In the genomic region with DNA sequence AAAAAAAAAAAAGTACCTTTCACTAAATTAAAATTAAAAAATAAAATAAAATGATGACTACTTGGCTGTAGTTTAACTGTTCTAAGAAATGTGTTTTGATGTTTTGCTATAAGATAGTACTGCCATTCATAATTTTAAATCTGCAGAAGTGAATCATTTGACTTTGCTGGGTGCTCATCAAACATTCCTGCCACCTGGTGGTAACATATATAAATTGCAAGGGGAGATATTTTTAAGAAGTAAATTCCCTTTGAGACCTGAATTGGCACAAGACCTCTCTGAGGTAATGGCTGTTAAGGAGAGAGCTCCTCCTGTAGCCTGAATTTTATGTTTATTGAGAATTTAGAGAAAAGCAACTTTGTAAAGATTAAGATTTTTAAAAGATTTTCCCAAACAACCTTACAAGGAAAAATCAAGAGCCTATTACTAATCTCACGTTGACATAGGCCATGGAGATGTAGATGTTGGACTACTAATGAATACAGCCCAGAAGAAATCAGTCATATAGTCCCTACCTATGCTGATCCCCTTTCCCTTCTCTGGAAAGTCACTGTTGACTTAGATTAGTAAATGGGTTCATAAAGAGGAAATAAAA, we compare ENCODE assay signal across 8 cellular contexts. TPM values are rescaled to one million over a fixed set of nuclear protein-coding genes. Genes with fewer than 3 reads are reported as not detected.
DNase-seq lines count a peak whose midpoint lies in the region; ATAC-seq and TF ChIP-seq lines count a peak whose summit lies in the region.

No MANE protein-coding gene starts in this region.

- H3K9me3 ChIP-seq in Loucy (ENCODE audit: insufficient read depth, low read depth, low read length): peaks cover 12% of the 10 kb centered on the region
- H3K9me3 ChIP-seq in neural cell (ENCODE audit: low read length): no peaks in the 10 kb centered on the region

- TF ChIP-seq EP300 in neural cell (conservative IDR thresholded peaks at IDR 0.05; ENCODE audit: poor library complexity, severe bottlenecking): no peak

- H3K27ac ChIP-seq in brain microvascular endothelial cell (no peak overlapping the region), neural cell (ENCODE audit: low read length) (no peak overlapping the region)

- in situ Hi-C loops in brain microvascular endothelial cell (cut with HindIII; ENCODE audit: low pct_ligation_motif_present, low sequenced_read_pairs): no loop called here

- H3F3A ChIP-seq in Loucy (ENCODE audit: low read depth) (no peaks in the 10 kb centered on the region), neural cell (ENCODE audit: insufficient read depth, low read length, poor library complexity, severe bottlenecking) (no peaks in the 10 kb centered on the region)

- H3K36me3 ChIP-seq in GM06990 (ENCODE audit: control insufficient read depth, insufficient read depth, low read length): no peaks in the 10 kb centered on the region
- no peaks in the 10 kb centered on the region for H3K36me3 ChIP-seq in Loucy (ENCODE audit: insufficient read depth, low read length)
- H3K36me3 ChIP-seq in brain microvascular endothelial cell (replicated peaks): no peaks in the 10 kb centered on the region
- H3K36me3 ChIP-seq in neural cell (ENCODE audit: insufficient read depth, low read length): no peaks in the 10 kb centered on the region

- H3K79me2 ChIP-seq in Loucy (ENCODE audit: insufficient read depth, low read length) (no peaks in the 10 kb centered on the region), neural cell (replicated peaks; ENCODE audit: insufficient read depth, low read length) (no peaks in the 10 kb centered on the region)

- DNase-seq in GM06990 (ENCODE audit: extremely low read depth, insufficient read length): no peak
- DNase-seq in brain microvascular endothelial cell: no peak
- DNase-seq in DMS79 (lab: John Stamatoyannopoulos, UW): no peak
- no peak for DNase-seq in HuH-7 (ENCODE audit: low spot score)
- no peak for DNase-seq in NCI-H226

- H3K9ac ChIP-seq in Loucy (ENCODE audit: low read depth, low read length, poor library complexity, severe bottlenecking): no peak overlapping the region
- H3K9ac ChIP-seq in neural cell (ENCODE audit: low read length): no peak overlapping the region

- no peaks in the 10 kb centered on the region for H3K27me3 ChIP-seq in GM06990 (replicated peaks; ENCODE audit: control insufficient read depth, insufficient read depth, low read length)
- peaks cover 10% of the 10 kb centered on the region for H3K27me3 ChIP-seq in Loucy (ENCODE audit: insufficient read depth, low read length, poor library complexity, severe bottlenecking)
- H3K27me3 ChIP-seq in brain microvascular endothelial cell (replicated peaks): no peaks in the 10 kb centered on the region
- H3K27me3 ChIP-seq in neural cell (ENCODE audit: insufficient read depth, low read depth, low read length): no peaks in the 10 kb centered on the region

- TF ChIP-seq CTCF in GM06990 (IDR thresholded peaks at IDR 0.05; ENCODE audit: insufficient read depth, low read length, poor library complexity, severe bottlenecking) (peak; percentile 54), Loucy (conservative IDR thresholded peaks at IDR 0.05; ENCODE audit: low read length) (peak; percentile 62), brain microvascular endothelial cell (IDR thresholded peaks at IDR 0.05; ENCODE audit: low read depth, low read length, missing control alignments) (peak; percentile 49), neural cell (IDR thresholded peaks at IDR 0.05; ENCODE audit: poor library complexity, severe bottlenecking) (peak; percentile 40)

- H3K9me2 ChIP-seq in Loucy (replicated peaks; ENCODE audit: low read depth, low read length) (no peaks in the 10 kb centered on the region), neural cell (ENCODE audit: insufficient read depth, low read length) (no peaks in the 10 kb centered on the region)

- no peak for ATAC-seq in HG03139 (IDR thresholded peaks at IDR 0.05; ENCODE audit: unreplicated experiment)

- no peak for TF ChIP-seq RAD21 in neural cell (conservative IDR thresholded peaks at IDR 0.05)

- no peak overlapping the region for H2AFZ ChIP-seq in Loucy (ENCODE audit: low read length)
- no peak overlapping the region for H2AFZ ChIP-seq in neural cell (ENCODE audit: low read depth, low read length)

- no peaks in the 10 kb centered on the region for H4K20me1 ChIP-seq in Loucy (ENCODE audit: insufficient read depth, low read length, poor library complexity, severe bottlenecking)
- H4K20me1 ChIP-seq in neural cell (ENCODE audit: insufficient read depth): no peaks in the 10 kb centered on the region

- H3K4me3 ChIP-seq in GM06990 (replicated peaks; ENCODE audit: low read depth, low read length) (no peak overlapping the region), Loucy (ENCODE audit: low read length, poor library complexity, severe bottlenecking) (no peak overlapping the region), brain microvascular endothelial cell (ENCODE audit: low read depth, low read length) (no peak overlapping the region), neural cell (ENCODE audit: low read length) (no peak overlapping the region)

- no peaks in the 10 kb centered on the region for H3K4me1 ChIP-seq in Loucy (ENCODE audit: insufficient read depth, low read length, poor library complexity, severe bottlenecking)

- no peak overlapping the region for H3K4me2 ChIP-seq in Loucy (ENCODE audit: low read depth, low read length, poor library complexity, severe bottlenecking)
- H3K4me2 ChIP-seq in neural cell (ENCODE audit: low read length): no peak overlapping the region

TF ChIP-seq in neural cell, 6 proteins besides CTCF, POLR2A, EP300 and RAD21:
- TF ChIP-seq POLR2AphosphoS5 (IDR thresholded peaks at IDR 0.05) (no peak), EZH2 (IDR thresholded peaks at IDR 0.05; ENCODE audit: borderline replicate concordance, insufficient read depth, low read length, poor library complexity, severe bottlenecking) (no peak), MXI1 (conservative IDR thresholded peaks at IDR 0.05; ENCODE audit: poor library complexity, severe bottlenecking) (no peak), REST (IDR thresholded peaks at IDR 0.05; ENCODE audit: borderline replicate concordance) (no peak), SMC3 (conservative IDR thresholded peaks at IDR 0.05; ENCODE audit: poor library complexity) (no peak), TAF1 (IDR thresholded peaks at IDR 0.05; ENCODE audit: low read depth) (no peak)

RNA-seq across cellular contexts. Expression of gene NARS2, which starts 11.9 kb away (rescaled TPM):
- polyA plus RNA-seq in neural cell: 39.6 and 47.8 TPM in 2 replicates
- 36.5 and 36.9 TPM in 2 replicates for polyA minus RNA-seq in neural cell
